ENCODE assay signal across 9 cellular contexts in the genomic region with DNA sequence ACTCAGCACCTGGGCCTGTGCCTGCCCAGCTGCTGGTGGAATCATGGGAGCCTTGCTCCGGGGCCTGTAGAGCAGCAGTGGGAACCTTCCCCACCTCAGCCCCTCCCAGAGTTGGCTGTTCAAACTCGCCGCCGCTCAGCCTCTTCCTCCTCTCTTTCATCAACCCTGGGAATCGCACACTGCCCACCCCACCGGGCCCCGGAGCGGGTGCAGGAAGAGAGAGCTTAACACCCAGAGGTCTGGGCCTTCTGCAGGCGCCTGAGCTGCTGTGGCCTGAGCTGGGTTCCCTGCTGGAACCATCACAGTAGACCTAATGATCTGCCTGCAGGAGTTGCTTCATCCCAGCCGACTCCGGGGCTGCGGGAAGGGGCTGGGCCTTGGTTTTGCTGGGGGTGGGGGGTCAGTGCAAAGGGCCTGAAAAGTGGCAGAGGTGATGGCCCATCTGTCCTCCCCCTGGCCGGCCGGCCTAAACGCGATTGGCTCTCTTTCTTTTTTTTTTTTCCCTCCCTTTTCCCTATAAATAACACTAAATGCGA.
DNase-seq lines count a peak whose midpoint lies in the region; ATAC-seq and TF ChIP-seq lines count a peak whose summit lies in the region.
"Had no signal": no experiment of that assay in that cellular context is flagged by ENCODE, and none has a peak within 500 bp of the region (broad histone marks: within the 10 kb centered on the region; RNA-seq: fewer than 3 reads in every experiment).

No MANE protein-coding gene starts in this region.

- no peak for TF ChIP-seq POLR2A in breast epithelium (IDR thresholded peaks at IDR 0.05)

- H3K27me3 ChIP-seq in BLaER1: no peaks in the 10 kb centered on the region
- no peaks in the 10 kb centered on the region for H3K27me3 ChIP-seq in breast epithelium
- H3K27me3 ChIP-seq in naive thymus-derived CD4-positive, alpha-beta T cell (ENCODE audit: control insufficient read depth in 2 of 2, insufficient read depth in 2 of 2, low read length in 2 of 2): no peaks in the 10 kb centered on the region

- H3K36me3 Mint-ChIP-seq in naive thymus-derived CD4-positive, alpha-beta T cell: peaks cover 5 to 68% (median 30%) of the 10 kb centered on the region in 5 donors

- H3K4me3 ChIP-seq in BLaER1: peak overlapping the region; percentile 89
- peak overlapping the region; percentile 91 for H3K4me3 ChIP-seq in Jurkat, Clone E6-1 (ENCODE audit: low read length)
- H3K4me3 ChIP-seq in breast epithelium: peak overlapping the region in 2 of 3 donors; percentile 31 to 54
- peak overlapping the region; percentile 77 for H3K4me3 ChIP-seq in naive thymus-derived CD4-positive, alpha-beta T cell (ENCODE audit: low read length)

- H3K9ac ChIP-seq in BLaER1: peak overlapping the region; percentile 98

- H3K36me3 ChIP-seq in BLaER1: peaks cover 41% of the 10 kb centered on the region
- H3K36me3 ChIP-seq in breast epithelium: no peaks in the 10 kb centered on the region
- peaks cover 0 to 48% (median 0%) of the 10 kb centered on the region in 3 experiments for H3K36me3 ChIP-seq in naive thymus-derived CD4-positive, alpha-beta T cell (ENCODE audit: control insufficient read depth in 2 of 3, insufficient read depth in 3 of 3, low read length in 3 of 3)

- H3K9me3 ChIP-seq in BLaER1: no peaks in the 10 kb centered on the region
- H3K9me3 ChIP-seq in breast epithelium: no peaks in the 10 kb centered on the region
- no peaks in the 10 kb centered on the region for H3K9me3 ChIP-seq in naive thymus-derived CD4-positive, alpha-beta T cell (ENCODE audit: control insufficient read depth in 2 of 3, low read length in 3 of 3)

- peaks cover 22 to 71% (median 30%) of the 10 kb centered on the region in 7 donors for H3K4me1 Mint-ChIP-seq in naive thymus-derived CD4-positive, alpha-beta T cell

- peaks cover 87% of the 10 kb centered on the region for H3K4me1 ChIP-seq in BLaER1
- H3K4me1 ChIP-seq in breast epithelium: peaks cover 44 to 69% of the 10 kb centered on the region in 2 donors
- peaks cover 28 to 49% of the 10 kb centered on the region in 2 donors for H3K4me1 ChIP-seq in naive thymus-derived CD4-positive, alpha-beta T cell (ENCODE audit: control insufficient read depth in 2 of 2, insufficient read depth in 2 of 2, low read length in 2 of 2)

- H3K27ac ChIP-seq in BLaER1: peak overlapping the region; percentile 99
- H3K27ac ChIP-seq in breast epithelium: peak overlapping the region; percentile 92 to 95
- H3K27ac ChIP-seq in naive thymus-derived CD4-positive, alpha-beta T cell (ENCODE audit: low read depth, low read length): peak overlapping the region; percentile 92

- DNase-seq in Jurkat, Clone E6-1 (ENCODE audit: low read depth, low spot score): no peak
- no peak for DNase-seq in breast epithelium (ENCODE audit: low spot score in 2 of 2)
- peak in 1 of 9 donors; percentile 21 for DNase-seq in naive thymus-derived CD4-positive, alpha-beta T cell
- DNase-seq in inferior parietal cortex (ENCODE audit: extremely low spot score): no peak
- DNase-seq in middle frontal gyrus (ENCODE audit: extremely low spot score, low spot score): no peak
- no peak for DNase-seq in activated CD4-positive, CD25-positive, alpha-beta regulatory T cell (lab: John Stamatoyannopoulos, UW)
- DNase-seq: GOT3 had no signal

- H3K4me2 ChIP-seq in BLaER1: peak overlapping the region; percentile 99

- H3K9me3 Mint-ChIP-seq in naive thymus-derived CD4-positive, alpha-beta T cell: peaks cover 0 to 2% (median 0%) of the 10 kb centered on the region in 11 donors

- H4K20me1 ChIP-seq in BLaER1: peaks cover 53% of the 10 kb centered on the region

- peak overlapping the region; percentile 92 to 100 (median 98) for H3K4me3 Mint-ChIP-seq in naive thymus-derived CD4-positive, alpha-beta T cell

- POLR2A ChIA-PET in naive thymus-derived CD4-positive, alpha-beta T cell (lab: Charles Lee): interaction anchor here (1.1 to 61.0 kb wide), 13 partner anchors 10 to 1365 kb away, joined by 4 to 3353 read pairs (median 6); a partner anchor contains a TSS

- H3K27ac Mint-ChIP-seq in naive thymus-derived CD4-positive, alpha-beta T cell: peak overlapping the region; percentile 93 to 100 (median 98)

- CTCF ChIA-PET in naive thymus-derived CD4-positive, alpha-beta T cell (lab: Charles Lee): interaction anchor here (0.5 to 4.5 kb wide), 16 partner anchors 8 to 566 kb away, joined by 3 to 21 read pairs (median 4); no protein-coding TSS in a partner anchor

- no peak for TF ChIP-seq CTCF in breast epithelium (IDR thresholded peaks at IDR 0.05)

- intact Hi-C loops in breast epithelium (cut with DNase I; ENCODE audit: low total_unique reads): no loop called here
- intact Hi-C loops in naive thymus-derived CD4-positive, alpha-beta T cell (cut with micrococcal nuclease): loop anchor here (1.0 to 5.0 kb wide), 3 partner anchors 8 to 798 kb away; a partner anchor contains a TSS

- no peak for ATAC-seq in naive thymus-derived CD4-positive, alpha-beta T cell
- no peak for ATAC-seq in GM21515 (IDR thresholded peaks at IDR 0.05; ENCODE audit: unreplicated experiment)

- no peaks in the 10 kb centered on the region for H3K27me3 Mint-ChIP-seq in naive thymus-derived CD4-positive, alpha-beta T cell
